ENCODE assay signal across 8 cellular contexts in the genomic region with DNA sequence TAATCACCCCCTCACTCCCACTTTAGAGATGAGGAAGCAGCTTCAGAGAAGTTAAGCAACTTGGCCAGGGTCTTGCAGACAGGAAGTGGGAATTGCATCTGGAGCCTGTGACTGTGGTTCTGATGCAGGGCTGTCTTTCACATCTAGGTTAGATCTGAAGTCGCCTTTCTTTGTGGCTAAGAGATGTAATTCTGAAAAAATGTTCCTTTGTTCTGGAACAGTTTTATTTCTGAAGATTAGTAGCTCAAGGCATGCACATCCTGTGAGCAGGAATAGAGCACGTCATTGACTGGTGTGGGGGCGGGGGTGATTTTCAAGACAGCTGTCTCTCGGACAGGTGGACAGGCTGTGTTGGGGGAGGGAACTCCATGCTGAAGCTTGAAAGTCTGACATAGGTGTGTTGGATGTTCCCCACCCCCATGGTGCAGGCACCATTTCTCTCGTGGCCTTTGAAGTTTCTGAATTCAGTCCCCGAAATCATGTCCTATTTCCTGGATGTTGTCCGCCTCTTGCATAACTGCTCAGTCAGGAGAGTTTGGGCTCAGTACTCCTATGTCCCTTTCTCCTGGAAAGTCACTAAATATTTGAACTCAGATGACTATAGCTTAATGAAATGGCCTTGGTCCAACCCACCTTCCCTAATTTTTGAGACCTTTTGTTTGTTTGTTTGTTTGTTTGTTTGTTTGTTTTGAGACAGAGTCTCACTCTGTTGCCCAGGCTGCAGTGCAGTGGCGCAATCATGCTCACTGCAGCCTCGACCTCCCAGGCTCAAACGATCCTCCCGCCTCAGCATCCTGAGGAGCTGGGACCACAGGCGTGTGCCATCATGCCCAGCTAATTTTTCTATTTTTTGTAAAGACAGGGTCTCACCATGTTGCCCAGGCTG. TPM values are rescaled to one million over a fixed set of nuclear protein-coding genes. Genes with fewer than 3 reads are reported as not detected.
DNase-seq lines count a peak whose midpoint lies in the region; ATAC-seq and TF ChIP-seq lines count a peak whose summit lies in the region.

No MANE protein-coding gene starts in this region.

- no peak for ATAC-seq in GM21423 (IDR thresholded peaks at IDR 0.05; ENCODE audit: unreplicated experiment)

- in situ Hi-C loops in mammary epithelial cell (cut with MboI; ENCODE audit: low sequenced_read_pairs in 2 of 2) = no loop called here

- TF ChIP-seq CTCF in mammary epithelial cell (conservative IDR thresholded peaks at IDR 0.05 in 1 of 2, IDR thresholded peaks at IDR 0.05 in 1 of 2; ENCODE audit: extremely low read depth in 1 of 2, insufficient read depth in 1 of 2, low read depth in 1 of 2, low read length in 2 of 2) (no peak), thyroid gland (IDR thresholded peaks at IDR 0.05) (no peak)

- H3K36me3 ChIP-seq in mammary epithelial cell (ENCODE audit: insufficient read depth, low read length) (no peaks in the 10 kb centered on the region), muscle layer of duodenum (ENCODE audit: control insufficient read depth in 1 of 2, insufficient read depth in 2 of 2, low read length in 2 of 2) (no peaks in the 10 kb centered on the region), thyroid gland (no peaks in the 10 kb centered on the region)

- peaks cover 41% of the 10 kb centered on the region for H3K4me1 ChIP-seq in mammary epithelial cell (ENCODE audit: insufficient read depth, low read length)
- H3K4me1 ChIP-seq in muscle layer of duodenum (ENCODE audit: control insufficient read depth in 1 of 2, insufficient read depth in 2 of 2, low read length in 2 of 2) = peaks cover 0 to 8% of the 10 kb centered on the region in 2 donors
- H3K4me1 ChIP-seq in thyroid gland = peaks cover 10 to 12% of the 10 kb centered on the region in 2 donors

- no TSS peak for BruUV-seq in mammary epithelial cell (replicated peaks; lab: Mats Ljungman, UMichigan)

- WGBS in mammary epithelial cell (ENCODE audit: low coverage, missing lambda C conversion rate) = 29% methylated on average over 6 of the region's 12 CpGs
- 82 to 87% methylated on average over 12 of the region's 12 CpGs for WGBS in thyroid gland, 2 donors

- H3K27me3 ChIP-seq in mammary epithelial cell (ENCODE audit: insufficient read depth, low read length) (no peaks in the 10 kb centered on the region), muscle layer of duodenum (ENCODE audit: low read depth, low read length) (no peaks in the 10 kb centered on the region), thyroid gland (no peaks in the 10 kb centered on the region)

- H3K4me3 ChIP-seq in mammary epithelial cell (replicated peaks in 1 of 3; ENCODE audit: insufficient read depth in 1 of 3, low read depth in 2 of 3, low read length in 3 of 3) = no peak overlapping the region
- H3K4me3 ChIP-seq in muscle layer of duodenum (ENCODE audit: low read depth in 1 of 2, low read length in 2 of 2) = no peak overlapping the region
- no peak overlapping the region for H3K4me3 ChIP-seq in thyroid gland (replicated peaks in 1 of 3)

- H3K9me3 ChIP-seq in mammary epithelial cell (replicated peaks; ENCODE audit: insufficient read depth, low read length) (no peaks in the 10 kb centered on the region), muscle layer of duodenum (ENCODE audit: control insufficient read depth in 1 of 2, low read length in 2 of 2) (no peaks in the 10 kb centered on the region), thyroid gland (no peaks in the 10 kb centered on the region)

- intact Hi-C loops in mammary epithelial cell (cut with micrococcal nuclease) = loop anchor here (1.0 kb wide), 1 partner anchor 22 kb away; no protein-coding TSS in a partner anchor
- intact Hi-C loops in thyroid gland (cut with DNase I) = no loop called here

- H3K27ac ChIP-seq in mammary epithelial cell (ENCODE audit: insufficient read depth, low read depth, low read length) (no peak overlapping the region), muscle layer of duodenum (ENCODE audit: low read length) (peak overlapping the region; percentile 67), thyroid gland (peak overlapping the region in 1 of 3 donors; percentile 61)

- CTCF ChIA-PET in mammary epithelial cell (lab: Charles Lee; ENCODE audit: low non-redundant PET) = no interaction called here

- no peak overlapping the region for H3K9ac ChIP-seq in mammary epithelial cell (ENCODE audit: insufficient read depth, low read length)

- peak; percentile 27 for DNase-seq in ELF-1 (ENCODE audit: low read depth, low spot score)
- peak; percentile 32 for DNase-seq in NCI-H510A treated with DMSO at 0.1 percent for 48 hours (lab: John Stamatoyannopoulos, UW)
- peak; percentile 65 for DNase-seq in mammary epithelial cell
- DNase-seq in RKO (ENCODE audit: low spot score) = no peak
- DNase-seq in epidermal melanocyte (ENCODE audit: insufficient read length, low spot score) = no peak
- no peak for DNase-seq in thyroid gland

- dilution Hi-C loops in mammary epithelial cell (cut with HindIII; ENCODE audit: low sequenced_read_pairs) = no loop called here

- peak overlapping the region; percentile 13 for H3K4me2 ChIP-seq in mammary epithelial cell (ENCODE audit: insufficient read depth, low read depth, low read length)

- no peaks in the 10 kb centered on the region for H4K20me1 ChIP-seq in mammary epithelial cell (ENCODE audit: insufficient read depth, low read length)

- peak overlapping the region; percentile 54 for H2AFZ ChIP-seq in mammary epithelial cell (ENCODE audit: low read depth, low read length)

- no peaks in the 10 kb centered on the region for H3K79me2 ChIP-seq in mammary epithelial cell (ENCODE audit: insufficient read depth, low read length)

- no peak for TF ChIP-seq POLR2A in thyroid gland (IDR thresholded peaks at IDR 0.05)

RNA-seq across cellular contexts. Expression of gene HERPUD1, which starts 21.0 kb away (rescaled TPM):
- 100 to 1,000 TPM; 166 to 239 TPM for total RNA-seq in mammary epithelial cell
- polyA plus RNA-seq in mammary epithelial cell = 131 TPM
- polyA minus RNA-seq in mammary epithelial cell = 238 TPM
- total RNA-seq in thyroid gland = 100 to 1,000 TPM; 212 to 659 (median 321) TPM

RNA-seq across cellular contexts. Expression of gene SLC12A3, which starts 45.9 kb away (rescaled TPM):
- total RNA-seq in mammary epithelial cell = not detected
- 0.02 TPM for polyA plus RNA-seq in mammary epithelial cell
- not detected for polyA minus RNA-seq in mammary epithelial cell
- not detected for total RNA-seq in thyroid gland

RNA-seq across cellular contexts. Expression of gene CETP, which starts 50.9 kb away (rescaled TPM):
- total RNA-seq in mammary epithelial cell (not detected), thyroid gland (1 to 10 TPM in 3 of 4 donors, under 1 TPM in 1; 0.40 to 4.0 (median 1.7) TPM)
- not detected for polyA plus RNA-seq in mammary epithelial cell
- polyA minus RNA-seq in mammary epithelial cell = not detected

Comparison
In these comparisons a context has a peak if more than half of its experiments do, and no peak if none do; other contexts are left out.
1. DNase-seq: peak in ELF-1 (single experiment), NCI-H510A treated with DMSO at 0.1 percent for 48 hours (single experiment) and mammary epithelial cell (single experiment); none in RKO (single experiment), epidermal melanocyte (single experiment) and thyroid gland (0 of 2).